In the genomic region with DNA sequence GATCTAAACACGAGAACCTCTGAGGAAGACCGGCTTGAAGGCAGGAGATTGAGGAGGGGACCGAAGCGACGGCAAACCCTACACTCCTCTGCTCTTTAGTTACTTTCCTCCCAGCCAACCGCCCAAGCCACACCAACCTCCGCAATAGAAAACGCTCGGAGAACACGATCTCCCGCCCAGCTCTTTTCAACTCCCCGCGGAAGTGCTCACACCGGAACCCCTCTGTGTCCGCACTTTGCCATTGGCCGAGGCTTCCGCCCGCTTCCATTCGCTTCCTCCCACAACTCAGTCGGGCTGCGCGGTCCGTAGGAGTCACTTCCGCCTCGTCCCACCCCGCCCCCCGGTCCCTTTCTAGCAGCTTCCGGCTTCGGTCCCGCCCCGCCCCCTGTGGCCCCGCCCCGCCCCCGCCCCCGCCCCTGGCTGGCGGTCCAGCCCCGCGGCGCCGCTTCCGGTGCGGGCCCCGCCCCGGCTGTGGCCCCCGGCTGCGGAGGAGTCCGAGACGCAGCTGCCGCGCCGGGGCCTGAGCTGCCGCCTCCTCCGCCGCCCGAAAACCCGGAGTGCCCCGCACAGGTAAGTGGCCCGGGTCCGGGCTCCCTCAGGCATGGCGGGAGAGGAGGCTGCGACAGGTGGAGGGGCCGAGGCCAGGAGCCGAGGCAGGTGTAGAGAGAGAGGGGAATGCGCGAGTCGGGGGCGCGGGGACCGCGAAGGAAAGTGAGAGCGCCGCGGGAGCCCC, we compare ENCODE assay signal across 1 cellular context.
A peak's percentile ranks its signal among the peaks of the same experiment; 100 is the strongest.
TF ChIP-seq lines count a peak whose summit lies in the region.

A gene with protein sequence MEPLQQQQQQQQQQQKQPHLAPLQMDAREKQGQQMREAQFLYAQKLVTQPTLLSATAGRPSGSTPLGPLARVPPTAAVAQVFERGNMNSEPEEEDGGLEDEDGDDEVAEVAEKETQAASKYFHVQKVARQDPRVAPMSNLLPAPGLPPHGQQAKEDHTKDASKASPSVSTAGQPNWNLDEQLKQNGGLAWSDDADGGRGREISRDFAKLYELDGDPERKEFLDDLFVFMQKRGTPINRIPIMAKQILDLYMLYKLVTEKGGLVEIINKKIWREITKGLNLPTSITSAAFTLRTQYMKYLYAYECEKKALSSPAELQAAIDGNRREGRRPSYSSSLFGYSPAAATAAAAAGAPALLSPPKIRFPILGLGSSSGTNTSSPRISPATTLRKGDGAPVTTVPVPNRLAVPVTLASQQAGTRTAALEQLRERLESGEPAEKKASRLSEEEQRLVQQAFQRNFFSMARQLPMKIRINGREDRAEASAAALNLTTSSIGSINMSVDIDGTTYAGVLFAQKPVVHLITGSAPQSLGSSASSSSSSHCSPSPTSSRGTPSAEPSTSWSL (plus strand): TSS at position 460 of the 733 bp plus-strand sequence. CDS start 2,717 bp downstream, outside the sequence.

TF ChIP-seq in GM12878, 131 proteins besides CTCF, POLR2A, EP300 and RAD21 (continued from another document and continues in another):
- TF ChIP-seq, protein P1, sequence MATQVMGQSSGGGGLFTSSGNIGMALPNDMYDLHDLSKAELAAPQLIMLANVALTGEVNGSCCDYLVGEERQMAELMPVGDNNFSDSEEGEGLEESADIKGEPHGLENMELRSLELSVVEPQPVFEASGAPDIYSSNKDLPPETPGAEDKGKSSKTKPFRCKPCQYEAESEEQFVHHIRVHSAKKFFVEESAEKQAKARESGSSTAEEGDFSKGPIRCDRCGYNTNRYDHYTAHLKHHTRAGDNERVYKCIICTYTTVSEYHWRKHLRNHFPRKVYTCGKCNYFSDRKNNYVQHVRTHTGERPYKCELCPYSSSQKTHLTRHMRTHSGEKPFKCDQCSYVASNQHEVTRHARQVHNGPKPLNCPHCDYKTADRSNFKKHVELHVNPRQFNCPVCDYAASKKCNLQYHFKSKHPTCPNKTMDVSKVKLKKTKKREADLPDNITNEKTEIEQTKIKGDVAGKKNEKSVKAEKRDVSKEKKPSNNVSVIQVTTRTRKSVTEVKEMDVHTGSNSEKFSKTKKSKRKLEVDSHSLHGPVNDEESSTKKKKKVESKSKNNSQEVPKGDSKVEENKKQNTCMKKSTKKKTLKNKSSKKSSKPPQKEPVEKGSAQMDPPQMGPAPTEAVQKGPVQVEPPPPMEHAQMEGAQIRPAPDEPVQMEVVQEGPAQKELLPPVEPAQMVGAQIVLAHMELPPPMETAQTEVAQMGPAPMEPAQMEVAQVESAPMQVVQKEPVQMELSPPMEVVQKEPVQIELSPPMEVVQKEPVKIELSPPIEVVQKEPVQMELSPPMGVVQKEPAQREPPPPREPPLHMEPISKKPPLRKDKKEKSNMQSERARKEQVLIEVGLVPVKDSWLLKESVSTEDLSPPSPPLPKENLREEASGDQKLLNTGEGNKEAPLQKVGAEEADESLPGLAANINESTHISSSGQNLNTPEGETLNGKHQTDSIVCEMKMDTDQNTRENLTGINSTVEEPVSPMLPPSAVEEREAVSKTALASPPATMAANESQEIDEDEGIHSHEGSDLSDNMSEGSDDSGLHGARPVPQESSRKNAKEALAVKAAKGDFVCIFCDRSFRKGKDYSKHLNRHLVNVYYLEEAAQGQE (IDR thresholded peaks at IDR 0.05; ENCODE audit: low read depth, low read length): no peak
- TF ChIP-seq, protein P2, sequence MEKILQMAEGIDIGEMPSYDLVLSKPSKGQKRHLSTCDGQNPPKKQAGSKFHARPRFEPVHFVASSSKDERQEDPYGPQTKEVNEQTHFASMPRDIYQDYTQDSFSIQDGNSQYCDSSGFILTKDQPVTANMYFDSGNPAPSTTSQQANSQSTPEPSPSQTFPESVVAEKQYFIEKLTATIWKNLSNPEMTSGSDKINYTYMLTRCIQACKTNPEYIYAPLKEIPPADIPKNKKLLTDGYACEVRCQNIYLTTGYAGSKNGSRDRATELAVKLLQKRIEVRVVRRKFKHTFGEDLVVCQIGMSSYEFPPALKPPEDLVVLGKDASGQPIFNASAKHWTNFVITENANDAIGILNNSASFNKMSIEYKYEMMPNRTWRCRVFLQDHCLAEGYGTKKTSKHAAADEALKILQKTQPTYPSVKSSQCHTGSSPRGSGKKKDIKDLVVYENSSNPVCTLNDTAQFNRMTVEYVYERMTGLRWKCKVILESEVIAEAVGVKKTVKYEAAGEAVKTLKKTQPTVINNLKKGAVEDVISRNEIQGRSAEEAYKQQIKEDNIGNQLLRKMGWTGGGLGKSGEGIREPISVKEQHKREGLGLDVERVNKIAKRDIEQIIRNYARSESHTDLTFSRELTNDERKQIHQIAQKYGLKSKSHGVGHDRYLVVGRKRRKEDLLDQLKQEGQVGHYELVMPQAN (conservative IDR thresholded peaks at IDR 0.05): peak; percentile 85
- TF ChIP-seq JUNB (IDR thresholded peaks at IDR 0.05) (no peak), NBN (IDR thresholded peaks at IDR 0.05) (no peak; the same call in none of the 2 replicates), PML (IDR thresholded peaks at IDR 0.05; ENCODE audit: low read length) (peak; percentile 96), ZNF207 (IDR thresholded peaks at IDR 0.05; ENCODE audit: borderline replicate concordance) (no peak), STAT3 (IDR thresholded peaks at IDR 0.05; ENCODE audit: low read depth, low read length) (0 out of 2 replicates have a peak, but pooled peaks have one; percentile 32), BRCA1 (IDR thresholded peaks at IDR 0.05; ENCODE audit: low read depth, low read length) (no peak), EED (IDR thresholded peaks at IDR 0.05; ENCODE audit: low read depth) (no peak), SPI1 (IDR thresholded peaks at IDR 0.05; ENCODE audit: borderline replicate concordance, insufficient read depth, low read depth, low read length) (peak; percentile 70; the same call in 1 of the 2 replicates), FOXM1 (IDR thresholded peaks at IDR 0.05; ENCODE audit: low read depth, low read length) (no peak), RBBP5 (conservative IDR thresholded peaks at IDR 0.05) (no peak), JUND (IDR thresholded peaks at IDR 0.05; ENCODE audit: low read depth, low read length) (0 out of 2 replicates have a peak, but pooled peaks have one; percentile 4), TCF7 (IDR thresholded peaks at IDR 0.05; ENCODE audit: borderline replicate concordance) (no peak), SP1 (IDR thresholded peaks at IDR 0.05; ENCODE audit: low read depth, low read length) (peak; percentile 87), SMARCA5 (IDR thresholded peaks at IDR 0.05) (no peak; the same call in 1 of the 2 replicates), KLF5 (IDR thresholded peaks at IDR 0.05; ENCODE audit: partially characterized antibody) (no peak), SIX5 (IDR thresholded peaks at IDR 0.05; ENCODE audit: low read depth, low read length, severe bottlenecking) (peak; percentile 17), ATF7 (IDR thresholded peaks at IDR 0.05; ENCODE audit: low read depth) (peak; percentile 54; the same call in 1 of the 2 replicates), ZSCAN29 (IDR thresholded peaks at IDR 0.05) (peak; percentile 66; the same call in 1 of the 2 replicates), NR2C2 (IDR thresholded peaks at IDR 0.05; ENCODE audit: borderline replicate concordance, control insufficient read depth, insufficient read length, low read depth) (no peak), EZH2 (IDR thresholded peaks at IDR 0.05; ENCODE audit: borderline replicate concordance, control insufficient read depth, low read depth, low read length) (no peak), WRNIP1 (IDR thresholded peaks at IDR 0.05; ENCODE audit: borderline replicate concordance, low read depth, low read length) (no peak), POLR2AphosphoS5 (IDR thresholded peaks at IDR 0.05; ENCODE audit: low read length) (peak; percentile 92), BMI1 (IDR thresholded peaks at IDR 0.05; ENCODE audit: borderline replicate concordance) (no peak), ZNF24 (IDR thresholded peaks at IDR 0.05) (no peak)
- TF ChIP-seq, protein P3, sequence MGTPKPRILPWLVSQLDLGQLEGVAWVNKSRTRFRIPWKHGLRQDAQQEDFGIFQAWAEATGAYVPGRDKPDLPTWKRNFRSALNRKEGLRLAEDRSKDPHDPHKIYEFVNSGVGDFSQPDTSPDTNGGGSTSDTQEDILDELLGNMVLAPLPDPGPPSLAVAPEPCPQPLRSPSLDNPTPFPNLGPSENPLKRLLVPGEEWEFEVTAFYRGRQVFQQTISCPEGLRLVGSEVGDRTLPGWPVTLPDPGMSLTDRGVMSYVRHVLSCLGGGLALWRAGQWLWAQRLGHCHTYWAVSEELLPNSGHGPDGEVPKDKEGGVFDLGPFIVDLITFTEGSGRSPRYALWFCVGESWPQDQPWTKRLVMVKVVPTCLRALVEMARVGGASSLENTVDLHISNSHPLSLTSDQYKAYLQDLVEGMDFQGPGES (IDR thresholded peaks at IDR 0.05): no peak
- TF ChIP-seq, protein P4, sequence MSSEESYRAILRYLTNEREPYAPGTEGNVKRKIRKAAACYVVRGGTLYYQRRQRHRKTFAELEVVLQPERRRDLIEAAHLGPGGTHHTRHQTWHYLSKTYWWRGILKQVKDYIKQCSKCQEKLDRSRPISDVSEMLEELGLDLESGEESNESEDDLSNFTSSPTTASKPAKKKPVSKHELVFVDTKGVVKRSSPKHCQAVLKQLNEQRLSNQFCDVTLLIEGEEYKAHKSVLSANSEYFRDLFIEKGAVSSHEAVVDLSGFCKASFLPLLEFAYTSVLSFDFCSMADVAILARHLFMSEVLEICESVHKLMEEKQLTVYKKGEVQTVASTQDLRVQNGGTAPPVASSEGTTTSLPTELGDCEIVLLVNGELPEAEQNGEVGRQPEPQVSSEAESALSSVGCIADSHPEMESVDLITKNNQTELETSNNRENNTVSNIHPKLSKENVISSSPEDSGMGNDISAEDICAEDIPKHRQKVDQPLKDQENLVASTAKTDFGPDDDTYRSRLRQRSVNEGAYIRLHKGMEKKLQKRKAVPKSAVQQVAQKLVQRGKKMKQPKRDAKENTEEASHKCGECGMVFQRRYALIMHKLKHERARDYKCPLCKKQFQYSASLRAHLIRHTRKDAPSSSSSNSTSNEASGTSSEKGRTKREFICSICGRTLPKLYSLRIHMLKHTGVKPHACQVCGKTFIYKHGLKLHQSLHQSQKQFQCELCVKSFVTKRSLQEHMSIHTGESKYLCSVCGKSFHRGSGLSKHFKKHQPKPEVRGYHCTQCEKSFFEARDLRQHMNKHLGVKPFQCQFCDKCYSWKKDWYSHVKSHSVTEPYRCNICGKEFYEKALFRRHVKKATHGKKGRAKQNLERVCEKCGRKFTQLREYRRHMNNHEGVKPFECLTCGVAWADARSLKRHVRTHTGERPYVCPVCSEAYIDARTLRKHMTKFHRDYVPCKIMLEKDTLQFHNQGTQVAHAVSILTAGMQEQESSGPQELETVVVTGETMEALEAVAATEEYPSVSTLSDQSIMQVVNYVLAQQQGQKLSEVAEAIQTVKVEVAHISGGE (CRISPR knock-in tag; IDR thresholded peaks at IDR 0.05): peak; percentile 24; the same call in 1 of the 2 replicates
- TF ChIP-seq, protein P5, sequence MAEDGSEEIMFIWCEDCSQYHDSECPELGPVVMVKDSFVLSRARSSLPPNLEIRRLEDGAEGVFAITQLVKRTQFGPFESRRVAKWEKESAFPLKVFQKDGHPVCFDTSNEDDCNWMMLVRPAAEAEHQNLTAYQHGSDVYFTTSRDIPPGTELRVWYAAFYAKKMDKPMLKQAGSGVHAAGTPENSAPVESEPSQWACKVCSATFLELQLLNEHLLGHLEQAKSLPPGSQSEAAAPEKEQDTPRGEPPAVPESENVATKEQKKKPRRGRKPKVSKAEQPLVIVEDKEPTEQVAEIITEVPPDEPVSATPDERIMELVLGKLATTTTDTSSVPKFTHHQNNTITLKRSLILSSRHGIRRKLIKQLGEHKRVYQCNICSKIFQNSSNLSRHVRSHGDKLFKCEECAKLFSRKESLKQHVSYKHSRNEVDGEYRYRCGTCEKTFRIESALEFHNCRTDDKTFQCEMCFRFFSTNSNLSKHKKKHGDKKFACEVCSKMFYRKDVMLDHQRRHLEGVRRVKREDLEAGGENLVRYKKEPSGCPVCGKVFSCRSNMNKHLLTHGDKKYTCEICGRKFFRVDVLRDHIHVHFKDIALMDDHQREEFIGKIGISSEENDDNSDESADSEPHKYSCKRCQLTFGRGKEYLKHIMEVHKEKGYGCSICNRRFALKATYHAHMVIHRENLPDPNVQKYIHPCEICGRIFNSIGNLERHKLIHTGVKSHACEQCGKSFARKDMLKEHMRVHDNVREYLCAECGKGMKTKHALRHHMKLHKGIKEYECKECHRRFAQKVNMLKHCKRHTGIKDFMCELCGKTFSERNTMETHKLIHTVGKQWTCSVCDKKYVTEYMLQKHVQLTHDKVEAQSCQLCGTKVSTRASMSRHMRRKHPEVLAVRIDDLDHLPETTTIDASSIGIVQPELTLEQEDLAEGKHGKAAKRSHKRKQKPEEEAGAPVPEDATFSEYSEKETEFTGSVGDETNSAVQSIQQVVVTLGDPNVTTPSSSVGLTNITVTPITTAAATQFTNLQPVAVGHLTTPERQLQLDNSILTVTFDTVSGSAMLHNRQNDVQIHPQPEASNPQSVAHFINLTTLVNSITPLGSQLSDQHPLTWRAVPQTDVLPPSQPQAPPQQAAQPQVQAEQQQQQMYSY (CRISPR knock-in tag; IDR thresholded peaks at IDR 0.05): no peak
- TF ChIP-seq, protein P6, sequence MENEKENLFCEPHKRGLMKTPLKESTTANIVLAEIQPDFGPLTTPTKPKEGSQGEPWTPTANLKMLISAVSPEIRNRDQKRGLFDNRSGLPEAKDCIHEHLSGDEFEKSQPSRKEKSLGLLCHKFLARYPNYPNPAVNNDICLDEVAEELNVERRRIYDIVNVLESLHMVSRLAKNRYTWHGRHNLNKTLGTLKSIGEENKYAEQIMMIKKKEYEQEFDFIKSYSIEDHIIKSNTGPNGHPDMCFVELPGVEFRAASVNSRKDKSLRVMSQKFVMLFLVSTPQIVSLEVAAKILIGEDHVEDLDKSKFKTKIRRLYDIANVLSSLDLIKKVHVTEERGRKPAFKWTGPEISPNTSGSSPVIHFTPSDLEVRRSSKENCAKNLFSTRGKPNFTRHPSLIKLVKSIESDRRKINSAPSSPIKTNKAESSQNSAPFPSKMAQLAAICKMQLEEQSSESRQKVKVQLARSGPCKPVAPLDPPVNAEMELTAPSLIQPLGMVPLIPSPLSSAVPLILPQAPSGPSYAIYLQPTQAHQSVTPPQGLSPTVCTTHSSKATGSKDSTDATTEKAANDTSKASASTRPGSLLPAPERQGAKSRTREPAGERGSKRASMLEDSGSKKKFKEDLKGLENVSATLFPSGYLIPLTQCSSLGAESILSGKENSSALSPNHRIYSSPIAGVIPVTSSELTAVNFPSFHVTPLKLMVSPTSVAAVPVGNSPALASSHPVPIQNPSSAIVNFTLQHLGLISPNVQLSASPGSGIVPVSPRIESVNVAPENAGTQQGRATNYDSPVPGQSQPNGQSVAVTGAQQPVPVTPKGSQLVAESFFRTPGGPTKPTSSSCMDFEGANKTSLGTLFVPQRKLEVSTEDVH (IDR thresholded peaks at IDR 0.05; ENCODE audit: low read depth, partially characterized antibody): peak; percentile 86
- TF ChIP-seq, protein P7, sequence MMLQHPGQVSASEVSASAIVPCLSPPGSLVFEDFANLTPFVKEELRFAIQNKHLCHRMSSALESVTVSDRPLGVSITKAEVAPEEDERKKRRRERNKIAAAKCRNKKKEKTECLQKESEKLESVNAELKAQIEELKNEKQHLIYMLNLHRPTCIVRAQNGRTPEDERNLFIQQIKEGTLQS (IDR thresholded peaks at IDR 0.05; ENCODE audit: borderline replicate concordance, extremely low read depth, low read depth, low read length): no peak
- TF ChIP-seq, protein P8, sequence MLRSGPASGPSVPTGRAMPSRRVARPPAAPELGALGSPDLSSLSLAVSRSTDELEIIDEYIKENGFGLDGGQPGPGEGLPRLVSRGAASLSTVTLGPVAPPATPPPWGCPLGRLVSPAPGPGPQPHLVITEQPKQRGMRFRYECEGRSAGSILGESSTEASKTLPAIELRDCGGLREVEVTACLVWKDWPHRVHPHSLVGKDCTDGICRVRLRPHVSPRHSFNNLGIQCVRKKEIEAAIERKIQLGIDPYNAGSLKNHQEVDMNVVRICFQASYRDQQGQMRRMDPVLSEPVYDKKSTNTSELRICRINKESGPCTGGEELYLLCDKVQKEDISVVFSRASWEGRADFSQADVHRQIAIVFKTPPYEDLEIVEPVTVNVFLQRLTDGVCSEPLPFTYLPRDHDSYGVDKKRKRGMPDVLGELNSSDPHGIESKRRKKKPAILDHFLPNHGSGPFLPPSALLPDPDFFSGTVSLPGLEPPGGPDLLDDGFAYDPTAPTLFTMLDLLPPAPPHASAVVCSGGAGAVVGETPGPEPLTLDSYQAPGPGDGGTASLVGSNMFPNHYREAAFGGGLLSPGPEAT (IDR thresholded peaks at IDR 0.05; ENCODE audit: low read depth): peak; percentile 93
